Comparison of ENCODE assay signal across 1 cellular context in genomic region chr10:116849271-116850057, GRCh38.
A peak's percentile ranks its signal among the peaks of the same experiment; 100 is the strongest.
TF ChIP-seq lines count a peak whose summit lies in the region.

Gene ENO4 (plus strand): TSS chr10:116849499. CDS start chr10:116849567, 68 bp downstream.

TF ChIP-seq in A549, 52 proteins besides CTCF, POLR2A, EP300 and RAD21 (continued from another document):
- TF ChIP-seq REST (IDR thresholded peaks at IDR 0.05) = peak; percentile 89
